9 cellular contexts compared by ENCODE assay signal in genomic region chr6:4020822-4021132, GRCh38. TPM values are rescaled to one million over a fixed set of nuclear protein-coding genes. Genes with fewer than 3 reads are reported as not detected.
DNase-seq lines count a peak whose midpoint lies in the region; ATAC-seq, FAIRE-seq and TF ChIP-seq lines count a peak whose summit lies in the region.
"Had no signal": no experiment of that assay in that cellular context is flagged by ENCODE, and none has a peak within 500 bp of the region (broad histone marks: within the 10 kb centered on the region; RNA-seq: fewer than 3 reads in every experiment).

No MANE protein-coding gene starts in this region.

- CTCF ChIA-PET in GM12878 (lab: Yijun Ruan, JAX) = interaction anchor here (0.7 to 4.3 kb wide), 18 partner anchors 8 to 278 kb away, joined by 3 to 23 read pairs (median 4); no protein-coding TSS in a partner anchor

- BruUV-seq in GM12878 (replicated peaks; lab: Mats Ljungman, UMichigan) = no TSS peak

- TF ChIP-seq CTCF in right atrium auricular region (IDR thresholded peaks at IDR 0.05) (no peak), GM12878 (IDR thresholded peaks at IDR 0.05 in 2 of 3, conservative IDR thresholded peaks at IDR 0.05 in 1 of 3; ENCODE audit: control insufficient read depth in 2 of 3, extremely low read depth in 1 of 3, insufficient read depth in 1 of 3, low read depth in 3 of 3, low read length in 3 of 3) (no peak), vagina (IDR thresholded peaks at IDR 0.05) (no peak)

- TF ChIP-seq EP300 in GM12878 (IDR thresholded peaks at IDR 0.05; ENCODE audit: borderline replicate concordance in 1 of 2, control insufficient read depth in 1 of 2, low read depth in 2 of 2, low read length in 2 of 2) = no peak

- ATAC-seq in Right ventricle myocardium inferior = no peak
- ATAC-seq in GM12878 = no peak
- no peak for ATAC-seq in GM21723 (IDR thresholded peaks at IDR 0.05; ENCODE audit: unreplicated experiment)

- SMC1A ChIA-PET in GM12878 (lab: Charles Lee; ENCODE audit: uncharacterized antibody, unreplicated experiment) = interaction anchor here (0.8 to 2.5 kb wide), 10 partner anchors 10 to 132 kb away, joined by 3 to 17 read pairs (median 4); no protein-coding TSS in a partner anchor

- peaks cover 0 to 63% of the 10 kb centered on the region in 2 donors for H3K4me1 ChIP-seq in right atrium auricular region
- peaks cover 6% of the 10 kb centered on the region for H3K4me1 ChIP-seq in GM12878 (ENCODE audit: control insufficient read depth, insufficient read depth, low read length)
- no peaks in the 10 kb centered on the region for H3K4me1 ChIP-seq in mesenchymal stem cell (ENCODE audit: control insufficient read depth, insufficient read depth, low read depth, low read length)
- peaks cover 79% of the 10 kb centered on the region for H3K4me1 ChIP-seq in vagina

- DNase-seq in right atrium auricular region (ENCODE audit: low spot score) = no peak
- DNase-seq in Right ventricle myocardium inferior (ENCODE audit: missing footprints) = no peak
- DNase-seq in GM12878 (ENCODE audit: low read depth, low spot score) = no peak
- no peak for DNase-seq in mesenchymal stem cell
- DNase-seq in vagina (ENCODE audit: extremely low spot score in 2 of 2) = no peak
- no peak for DNase-seq in NCI-H748 (lab: John Stamatoyannopoulos, UW; ENCODE audit: unreplicated experiment)
- DNase-seq in KBM-7 = no peak

- RAD21 ChIA-PET in GM12878 (lab: Charles Lee; ENCODE audit: unreplicated experiment) = interaction anchor here (1.1 to 2.1 kb wide), 7 partner anchors 13 to 135 kb away, joined by 3 to 21 read pairs (median 7); partner anchors contain the start of gene ECI2

- no peak overlapping the region for H4K91ac ChIP-seq in mesenchymal stem cell (ENCODE audit: low read length)

- H3K27ac ChIP-seq in right atrium auricular region (peak overlapping the region; percentile 97 to 98), GM12878 (ENCODE audit: control insufficient read depth, insufficient read depth) (peak overlapping the region; percentile 90), mesenchymal stem cell (ENCODE audit: low read length, poor library complexity, severe bottlenecking) (peak overlapping the region; percentile 92), vagina (peak overlapping the region; percentile 97)

- H3K9ac ChIP-seq in GM12878 (ENCODE audit: control insufficient read depth, insufficient read depth, low read length) (peak overlapping the region; percentile 82), mesenchymal stem cell (ENCODE audit: low read length) (peak overlapping the region; percentile 95)

- intact Hi-C loops in Right ventricle myocardium inferior (cut with DNase I) (loop anchor here (2.0 kb wide), 1 partner anchor 114 kb away; the partner anchor contains the start of gene ECI2), GM12878 (cut with micrococcal nuclease; ENCODE audit: unreplicated experiment) (loop anchor here (5.0 to 10.0 kb wide), 2 partner anchors 117 to 764 kb away; partner anchors contain the start of gene ECI2), vagina (cut with DNase I) (no loop called here)

- in situ Hi-C loops in GM12878 (cut with MboI) = loop anchor here (10.0 kb wide), 1 partner anchor 754 kb away; the partner anchor contains the start of gene CDYL
- in situ Hi-C loops in KBM-7 (cut with MboI; ENCODE audit: low pct_unique_long_range_greater_than_20kb, low sequenced_read_pairs) = loop anchor here (25.0 kb wide), 1 partner anchor 1033 kb away; the partner anchor contains the start of gene NQO2

- peak overlapping the region; percentile 71 for H4K8ac ChIP-seq in mesenchymal stem cell (ENCODE audit: low read length)

- H3K36me3 ChIP-seq in right atrium auricular region (no peaks in the 10 kb centered on the region), GM12878 (ENCODE audit: control insufficient read depth in 2 of 2, insufficient read depth in 2 of 2, low read length in 1 of 2) (peaks cover 0 to 4% of the 10 kb centered on the region in 2 experiments; a peak in 1 of 4 replicates), mesenchymal stem cell (ENCODE audit: control insufficient read depth in 1 of 2, insufficient read depth in 2 of 2, low read depth in 1 of 2, low read length in 2 of 2) (peaks cover 0 to 5% of the 10 kb centered on the region in 2 experiments), vagina (no peaks in the 10 kb centered on the region)

- no peaks in the 10 kb centered on the region for H4K20me1 ChIP-seq in GM12878 (ENCODE audit: control insufficient read depth, insufficient read depth)

- no peak overlapping the region for H2BK5ac ChIP-seq in mesenchymal stem cell (ENCODE audit: low read depth, low read length, poor library complexity, severe bottlenecking)

- H3K4ac ChIP-seq in mesenchymal stem cell (ENCODE audit: low read depth in 1 of 2, low read length in 2 of 2) = peak overlapping the region in 1 of 2 experiments; percentile 60

- H3K23ac ChIP-seq in mesenchymal stem cell (ENCODE audit: low read length in 2 of 2) = no peak overlapping the region

- H3K9me3 ChIP-seq in right atrium auricular region (no peaks in the 10 kb centered on the region), GM12878 (replicated peaks; ENCODE audit: control insufficient read depth, insufficient read depth, low read length) (no peaks in the 10 kb centered on the region), mesenchymal stem cell (ENCODE audit: control insufficient read depth, low read length) (no peaks in the 10 kb centered on the region), vagina (no peaks in the 10 kb centered on the region)

- peaks cover 66% of the 10 kb centered on the region for H3K79me2 ChIP-seq in GM12878 (ENCODE audit: control insufficient read depth, insufficient read depth, low read length)

- no peak overlapping the region for H2AK5ac ChIP-seq in mesenchymal stem cell (ENCODE audit: low read length, severe bottlenecking)

- H3K4me3 ChIP-seq in right atrium auricular region = peak overlapping the region; percentile 87 to 95
- peak overlapping the region; percentile 91 for H3K4me3 ChIP-seq in GM12878
- H3K4me3 ChIP-seq in mesenchymal stem cell (ENCODE audit: insufficient read depth in 1 of 2, low read depth in 1 of 2, low read length in 2 of 2) = peak overlapping the region; percentile 48 to 88
- H3K4me3 ChIP-seq in vagina = peak overlapping the region; percentile 78 to 96

- POLR2A ChIA-PET in GM12878 (lab: Charles Lee) = interaction anchor here (1.0 to 3.6 kb wide), 5 partner anchors 9 to 762 kb away, joined by 3 to 29 read pairs (median 5); partner anchors contain the start of genes ECI2 and PSMG4

- H3K27me3 ChIP-seq in right atrium auricular region = no peaks in the 10 kb centered on the region
- H3K27me3 ChIP-seq in GM12878 (replicated peaks in 1 of 2; ENCODE audit: control insufficient read depth in 2 of 2, insufficient read depth in 2 of 2, low read length in 1 of 2) = no peaks in the 10 kb centered on the region
- no peaks in the 10 kb centered on the region for H3K27me3 ChIP-seq in mesenchymal stem cell (ENCODE audit: control insufficient read depth in 1 of 2, insufficient read depth in 1 of 2, low read length in 2 of 2)
- no peaks in the 10 kb centered on the region for H3K27me3 ChIP-seq in vagina

- H2BK120ac ChIP-seq in mesenchymal stem cell (ENCODE audit: low read depth, low read length) = no peak overlapping the region

- WGBS in GM12878 (ENCODE audit: insufficient coverage, insufficient replicate concordance, low lambda C conversion rate, missing lambda C conversion rate) = 12% methylated on average over 12 of the region's 12 CpGs
- 8% methylated on average over 12 of the region's 12 CpGs for WGBS in mesenchymal stem cell

- no peak overlapping the region for H2BK12ac ChIP-seq in mesenchymal stem cell (ENCODE audit: low read length in 2 of 2)

- peak overlapping the region; percentile 84 for H3K4me2 ChIP-seq in GM12878 (ENCODE audit: control insufficient read depth, insufficient read depth)
- peak overlapping the region; percentile 80 for H3K4me2 ChIP-seq in mesenchymal stem cell (ENCODE audit: low read length, poor library complexity, severe bottlenecking)

- TF ChIP-seq RAD21 in GM12878 (IDR thresholded peaks at IDR 0.05; ENCODE audit: insufficient read depth, low read depth, low read length) = no peak

- peak overlapping the region in 1 of 2 experiments; percentile 81 for H3K18ac ChIP-seq in mesenchymal stem cell (ENCODE audit: low read depth in 1 of 2, low read length in 2 of 2)

- FAIRE-seq in GM12878 (lab: Jason Lieb, UNC) = no peak

- peaks cover 5% of the 10 kb centered on the region for H3K79me1 ChIP-seq in mesenchymal stem cell (replicated peaks; ENCODE audit: low read length, poor library complexity, severe bottlenecking)

- TF ChIP-seq POLR2A in GM12878 (IDR thresholded peaks at IDR 0.05; ENCODE audit: low read depth, low read length) (no peak), vagina (IDR thresholded peaks at IDR 0.05) (no peak)

- H2BK15ac ChIP-seq in mesenchymal stem cell (ENCODE audit: low read depth, poor library complexity, severe bottlenecking) = no peak overlapping the region

- H3K14ac ChIP-seq in mesenchymal stem cell (ENCODE audit: low read length in 2 of 2) = no peak overlapping the region

- H2AFZ ChIP-seq in GM12878 (ENCODE audit: control insufficient read depth, low read depth, low read length) (peak overlapping the region; percentile 81), mesenchymal stem cell (ENCODE audit: low read depth, low read length) (no peak overlapping the region)

TF ChIP-seq in GM12878, 131 proteins besides CTCF, POLR2A, EP300 and RAD21 (continues in another document):
- no peak for TF ChIP-seq RFX5 (IDR thresholded peaks at IDR 0.05; ENCODE audit: low read depth, low read length)
- no peak for TF ChIP-seq NRF1 (conservative IDR thresholded peaks at IDR 0.05; ENCODE audit: low read depth, low read length)
- TF ChIP-seq GATAD2B (conservative IDR thresholded peaks at IDR 0.05; ENCODE audit: low read depth) = no peak

RNA-seq across cellular contexts. Expression of gene FAM217A, which starts 58.2 kb away (rescaled TPM):
- total RNA-seq in right atrium auricular region (not detected), Right ventricle myocardium inferior (not detected), GM12878 (2014; rRNA removed) (not detected in 2 replicates), GM12878 (2014; rRNA removed; fragmentation: Illumina TruSeq; extraction: Trizol) (not detected in 2 replicates), GM12878 (2021) (not detected in 2 replicates), vagina (not detected)
- not detected in 2 replicates for total RNA-seq in GM12878 (2013; cell fraction: nucleolus; rRNA removed)
- polyA plus RNA-seq in GM12878 (2011; ENCODE audit: low read depth) = not detected
- polyA plus RNA-seq in GM12878 (2011; rRNA removed) (not detected in 2 replicates), GM12878 (2014; fragmentation: Illumina TruSeq; extraction: Trizol) (not detected in 2 replicates), GM12878 (2014; fragmentation: Nextera tagmentation; extraction: Ambion mirVana) (not detected), GM12878 (2014; rRNA removed) (not detected in 2 replicates), GM12878 (2016; fragmentation: Nextera tagmentation; extraction: Ambion mirVana) (under 1 TPM; 0.09 to 0.11 TPM)
- not detected in 2 replicates for polyA plus RNA-seq in GM12878 (2011; cell fraction: cytosol; rRNA removed)
- not detected in 2 replicates for polyA plus RNA-seq in GM12878 (2011; cell fraction: nucleus; rRNA removed)
- 1.4 TPM in 1 of 2 replicates, not detected in the other for polyA plus RNA-seq in GM12878 (2012)
- polyA minus RNA-seq in GM12878 (2011; rRNA and poly(A)+ RNA removed) = not detected in 2 replicates
- polyA minus RNA-seq in GM12878 (2011; cell fraction: cytosol; rRNA and poly(A)+ RNA removed) = not detected in 2 replicates
- not detected in 2 replicates for polyA minus RNA-seq in GM12878 (2011; cell fraction: nucleus; rRNA and poly(A)+ RNA removed)
- polyA plus RNA-seq in mesenchymal stem cell (2013, experiment 1 of 2) = not detected
- not detected for polyA plus RNA-seq in mesenchymal stem cell (2013, experiment 2 of 2)
- total RNA-seq: T-helper 1 cell treated with Interleukin-12 subunit alpha and Interleukin-12 subunit beta and Interleukin-4 antibody, amounts not matched to agents 30 ng/mL and 1 ng/mL, for 36 hours had no signal
